ENCODE assay signal across 1 cellular context in the genomic region with DNA sequence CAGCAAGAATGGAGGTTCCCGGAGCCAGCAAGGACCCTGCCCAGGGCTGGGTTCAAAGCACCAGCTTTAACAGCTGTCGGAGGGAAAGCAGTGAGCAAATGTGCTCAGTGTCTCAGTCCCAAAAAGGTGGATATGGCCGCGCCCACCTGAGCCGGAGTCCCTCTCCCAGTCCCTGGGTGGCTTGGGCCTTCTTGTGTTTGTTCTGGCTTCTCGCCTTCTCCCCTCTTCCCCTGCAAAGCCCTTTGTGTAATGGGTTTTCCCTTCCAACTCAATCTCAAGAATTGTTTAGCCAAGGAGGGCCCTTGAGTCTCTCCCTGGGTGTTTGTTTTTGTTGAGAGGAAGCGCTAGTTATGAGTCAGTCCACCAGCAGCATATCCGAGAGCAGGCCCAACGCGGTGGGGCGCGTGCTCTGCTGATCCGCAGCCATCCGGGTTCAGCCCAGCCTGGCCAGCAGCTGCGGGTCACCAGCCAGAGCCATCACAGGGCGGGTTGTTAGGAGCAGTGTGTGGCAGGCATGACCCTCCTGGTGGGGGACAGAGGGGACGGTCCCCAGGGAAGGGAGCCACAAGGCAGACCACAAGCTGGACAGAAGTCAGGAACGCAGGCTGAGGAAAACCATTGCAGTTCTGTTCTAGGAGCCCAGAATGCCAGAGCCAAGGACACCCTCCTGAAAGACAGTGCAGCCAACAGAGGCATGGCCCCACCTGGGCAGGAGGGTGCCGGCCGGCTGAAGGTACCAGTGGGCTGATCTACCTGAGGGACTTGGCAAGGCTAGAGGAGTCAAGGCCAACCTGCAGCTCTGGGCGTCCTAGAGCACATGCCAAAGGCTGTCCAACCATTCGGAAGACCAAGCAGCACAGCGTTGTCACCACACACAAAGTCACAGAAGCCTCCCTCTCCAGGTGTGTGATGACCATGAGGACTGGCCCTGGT.
TF ChIP-seq lines count a peak whose summit lies in the region.

No MANE protein-coding gene starts in this region.

TF ChIP-seq in HepG2, 621 proteins besides CTCF, POLR2A, EP300 and RAD21 (continues in another document):
- no peak for TF ChIP-seq ZBTB21 (CRISPR knock-in tag; IDR thresholded peaks at IDR 0.05)
- TF ChIP-seq, protein P1, sequence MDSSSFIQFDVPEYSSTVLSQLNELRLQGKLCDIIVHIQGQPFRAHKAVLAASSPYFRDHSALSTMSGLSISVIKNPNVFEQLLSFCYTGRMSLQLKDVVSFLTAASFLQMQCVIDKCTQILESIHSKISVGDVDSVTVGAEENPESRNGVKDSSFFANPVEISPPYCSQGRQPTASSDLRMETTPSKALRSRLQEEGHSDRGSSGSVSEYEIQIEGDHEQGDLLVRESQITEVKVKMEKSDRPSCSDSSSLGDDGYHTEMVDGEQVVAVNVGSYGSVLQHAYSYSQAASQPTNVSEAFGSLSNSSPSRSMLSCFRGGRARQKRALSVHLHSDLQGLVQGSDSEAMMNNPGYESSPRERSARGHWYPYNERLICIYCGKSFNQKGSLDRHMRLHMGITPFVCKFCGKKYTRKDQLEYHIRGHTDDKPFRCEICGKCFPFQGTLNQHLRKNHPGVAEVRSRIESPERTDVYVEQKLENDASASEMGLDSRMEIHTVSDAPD (CRISPR knock-in tag; IDR thresholded peaks at IDR 0.05) = no peak
- TF ChIP-seq NFYB (CRISPR knock-in tag; IDR thresholded peaks at IDR 0.05) = no peak
- TF ChIP-seq, protein P2, sequence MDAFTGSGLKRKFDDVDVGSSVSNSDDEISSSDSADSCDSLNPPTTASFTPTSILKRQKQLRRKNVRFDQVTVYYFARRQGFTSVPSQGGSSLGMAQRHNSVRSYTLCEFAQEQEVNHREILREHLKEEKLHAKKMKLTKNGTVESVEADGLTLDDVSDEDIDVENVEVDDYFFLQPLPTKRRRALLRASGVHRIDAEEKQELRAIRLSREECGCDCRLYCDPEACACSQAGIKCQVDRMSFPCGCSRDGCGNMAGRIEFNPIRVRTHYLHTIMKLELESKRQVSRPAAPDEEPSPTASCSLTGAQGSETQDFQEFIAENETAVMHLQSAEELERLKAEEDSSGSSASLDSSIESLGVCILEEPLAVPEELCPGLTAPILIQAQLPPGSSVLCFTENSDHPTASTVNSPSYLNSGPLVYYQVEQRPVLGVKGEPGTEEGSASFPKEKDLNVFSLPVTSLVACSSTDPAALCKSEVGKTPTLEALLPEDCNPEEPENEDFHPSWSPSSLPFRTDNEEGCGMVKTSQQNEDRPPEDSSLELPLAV (CRISPR knock-in tag; conservative IDR thresholded peaks at IDR 0.05; ENCODE audit: low read depth) = no peak
- peak; percentile 99 for TF ChIP-seq ZBTB38 (CRISPR knock-in tag; IDR thresholded peaks at IDR 0.05)
- TF ChIP-seq, protein P3, sequence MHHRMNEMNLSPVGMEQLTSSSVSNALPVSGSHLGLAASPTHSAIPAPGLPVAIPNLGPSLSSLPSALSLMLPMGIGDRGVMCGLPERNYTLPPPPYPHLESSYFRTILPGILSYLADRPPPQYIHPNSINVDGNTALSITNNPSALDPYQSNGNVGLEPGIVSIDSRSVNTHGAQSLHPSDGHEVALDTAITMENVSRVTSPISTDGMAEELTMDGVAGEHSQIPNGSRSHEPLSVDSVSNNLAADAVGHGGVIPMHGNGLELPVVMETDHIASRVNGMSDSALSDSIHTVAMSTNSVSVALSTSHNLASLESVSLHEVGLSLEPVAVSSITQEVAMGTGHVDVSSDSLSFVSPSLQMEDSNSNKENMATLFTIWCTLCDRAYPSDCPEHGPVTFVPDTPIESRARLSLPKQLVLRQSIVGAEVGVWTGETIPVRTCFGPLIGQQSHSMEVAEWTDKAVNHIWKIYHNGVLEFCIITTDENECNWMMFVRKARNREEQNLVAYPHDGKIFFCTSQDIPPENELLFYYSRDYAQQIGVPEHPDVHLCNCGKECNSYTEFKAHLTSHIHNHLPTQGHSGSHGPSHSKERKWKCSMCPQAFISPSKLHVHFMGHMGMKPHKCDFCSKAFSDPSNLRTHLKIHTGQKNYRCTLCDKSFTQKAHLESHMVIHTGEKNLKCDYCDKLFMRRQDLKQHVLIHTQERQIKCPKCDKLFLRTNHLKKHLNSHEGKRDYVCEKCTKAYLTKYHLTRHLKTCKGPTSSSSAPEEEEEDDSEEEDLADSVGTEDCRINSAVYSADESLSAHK (CRISPR knock-in tag; IDR thresholded peaks at IDR 0.05; ENCODE audit: borderline replicate concordance) = no peak
- TF ChIP-seq MEF2D (CRISPR knock-in tag; IDR thresholded peaks at IDR 0.05) = no peak
- no peak for TF ChIP-seq ZNF136 (CRISPR knock-in tag; IDR thresholded peaks at IDR 0.05; ENCODE audit: low read depth)
- TF ChIP-seq, protein P4, sequence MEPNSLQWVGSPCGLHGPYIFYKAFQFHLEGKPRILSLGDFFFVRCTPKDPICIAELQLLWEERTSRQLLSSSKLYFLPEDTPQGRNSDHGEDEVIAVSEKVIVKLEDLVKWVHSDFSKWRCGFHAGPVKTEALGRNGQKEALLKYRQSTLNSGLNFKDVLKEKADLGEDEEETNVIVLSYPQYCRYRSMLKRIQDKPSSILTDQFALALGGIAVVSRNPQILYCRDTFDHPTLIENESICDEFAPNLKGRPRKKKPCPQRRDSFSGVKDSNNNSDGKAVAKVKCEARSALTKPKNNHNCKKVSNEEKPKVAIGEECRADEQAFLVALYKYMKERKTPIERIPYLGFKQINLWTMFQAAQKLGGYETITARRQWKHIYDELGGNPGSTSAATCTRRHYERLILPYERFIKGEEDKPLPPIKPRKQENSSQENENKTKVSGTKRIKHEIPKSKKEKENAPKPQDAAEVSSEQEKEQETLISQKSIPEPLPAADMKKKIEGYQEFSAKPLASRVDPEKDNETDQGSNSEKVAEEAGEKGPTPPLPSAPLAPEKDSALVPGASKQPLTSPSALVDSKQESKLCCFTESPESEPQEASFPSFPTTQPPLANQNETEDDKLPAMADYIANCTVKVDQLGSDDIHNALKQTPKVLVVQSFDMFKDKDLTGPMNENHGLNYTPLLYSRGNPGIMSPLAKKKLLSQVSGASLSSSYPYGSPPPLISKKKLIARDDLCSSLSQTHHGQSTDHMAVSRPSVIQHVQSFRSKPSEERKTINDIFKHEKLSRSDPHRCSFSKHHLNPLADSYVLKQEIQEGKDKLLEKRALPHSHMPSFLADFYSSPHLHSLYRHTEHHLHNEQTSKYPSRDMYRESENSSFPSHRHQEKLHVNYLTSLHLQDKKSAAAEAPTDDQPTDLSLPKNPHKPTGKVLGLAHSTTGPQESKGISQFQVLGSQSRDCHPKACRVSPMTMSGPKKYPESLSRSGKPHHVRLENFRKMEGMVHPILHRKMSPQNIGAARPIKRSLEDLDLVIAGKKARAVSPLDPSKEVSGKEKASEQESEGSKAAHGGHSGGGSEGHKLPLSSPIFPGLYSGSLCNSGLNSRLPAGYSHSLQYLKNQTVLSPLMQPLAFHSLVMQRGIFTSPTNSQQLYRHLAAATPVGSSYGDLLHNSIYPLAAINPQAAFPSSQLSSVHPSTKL (CRISPR knock-in tag; IDR thresholded peaks at IDR 0.05) = no peak
- no peak for TF ChIP-seq FOXK1 (CRISPR knock-in tag; IDR thresholded peaks at IDR 0.05; ENCODE audit: borderline replicate concordance, low read depth)
- TF ChIP-seq HCFC1 (IDR thresholded peaks at IDR 0.05; ENCODE audit: low read depth, low read length) = no peak
- TF ChIP-seq, protein P5, sequence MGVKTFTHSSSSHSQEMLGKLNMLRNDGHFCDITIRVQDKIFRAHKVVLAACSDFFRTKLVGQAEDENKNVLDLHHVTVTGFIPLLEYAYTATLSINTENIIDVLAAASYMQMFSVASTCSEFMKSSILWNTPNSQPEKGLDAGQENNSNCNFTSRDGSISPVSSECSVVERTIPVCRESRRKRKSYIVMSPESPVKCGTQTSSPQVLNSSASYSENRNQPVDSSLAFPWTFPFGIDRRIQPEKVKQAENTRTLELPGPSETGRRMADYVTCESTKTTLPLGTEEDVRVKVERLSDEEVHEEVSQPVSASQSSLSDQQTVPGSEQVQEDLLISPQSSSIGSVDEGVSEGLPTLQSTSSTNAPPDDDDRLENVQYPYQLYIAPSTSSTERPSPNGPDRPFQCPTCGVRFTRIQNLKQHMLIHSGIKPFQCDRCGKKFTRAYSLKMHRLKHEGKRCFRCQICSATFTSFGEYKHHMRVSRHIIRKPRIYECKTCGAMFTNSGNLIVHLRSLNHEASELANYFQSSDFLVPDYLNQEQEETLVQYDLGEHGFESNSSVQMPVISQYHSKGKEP (CRISPR knock-in tag; IDR thresholded peaks at IDR 0.05) = no peak
- peak; percentile 10; the same call in 1 of the 2 replicates for TF ChIP-seq GATAD2A (CRISPR knock-in tag; IDR thresholded peaks at IDR 0.05)
- no peak for TF ChIP-seq ZNF34 (CRISPR knock-in tag; IDR thresholded peaks at IDR 0.05; ENCODE audit: borderline replicate concordance)
- no peak for TF ChIP-seq ZBTB3 (CRISPR knock-in tag; IDR thresholded peaks at IDR 0.05; ENCODE audit: borderline replicate concordance, low read depth)
- TF ChIP-seq PHF5A (CRISPR knock-in tag; IDR thresholded peaks at IDR 0.05; ENCODE audit: low read depth, unreplicated experiment) = no peak
- peak; percentile 81 for TF ChIP-seq PRPF4 (IDR thresholded peaks at IDR 0.05; ENCODE audit: low read depth, low read length, poor library complexity, severe bottlenecking)
- TF ChIP-seq, protein P6, sequence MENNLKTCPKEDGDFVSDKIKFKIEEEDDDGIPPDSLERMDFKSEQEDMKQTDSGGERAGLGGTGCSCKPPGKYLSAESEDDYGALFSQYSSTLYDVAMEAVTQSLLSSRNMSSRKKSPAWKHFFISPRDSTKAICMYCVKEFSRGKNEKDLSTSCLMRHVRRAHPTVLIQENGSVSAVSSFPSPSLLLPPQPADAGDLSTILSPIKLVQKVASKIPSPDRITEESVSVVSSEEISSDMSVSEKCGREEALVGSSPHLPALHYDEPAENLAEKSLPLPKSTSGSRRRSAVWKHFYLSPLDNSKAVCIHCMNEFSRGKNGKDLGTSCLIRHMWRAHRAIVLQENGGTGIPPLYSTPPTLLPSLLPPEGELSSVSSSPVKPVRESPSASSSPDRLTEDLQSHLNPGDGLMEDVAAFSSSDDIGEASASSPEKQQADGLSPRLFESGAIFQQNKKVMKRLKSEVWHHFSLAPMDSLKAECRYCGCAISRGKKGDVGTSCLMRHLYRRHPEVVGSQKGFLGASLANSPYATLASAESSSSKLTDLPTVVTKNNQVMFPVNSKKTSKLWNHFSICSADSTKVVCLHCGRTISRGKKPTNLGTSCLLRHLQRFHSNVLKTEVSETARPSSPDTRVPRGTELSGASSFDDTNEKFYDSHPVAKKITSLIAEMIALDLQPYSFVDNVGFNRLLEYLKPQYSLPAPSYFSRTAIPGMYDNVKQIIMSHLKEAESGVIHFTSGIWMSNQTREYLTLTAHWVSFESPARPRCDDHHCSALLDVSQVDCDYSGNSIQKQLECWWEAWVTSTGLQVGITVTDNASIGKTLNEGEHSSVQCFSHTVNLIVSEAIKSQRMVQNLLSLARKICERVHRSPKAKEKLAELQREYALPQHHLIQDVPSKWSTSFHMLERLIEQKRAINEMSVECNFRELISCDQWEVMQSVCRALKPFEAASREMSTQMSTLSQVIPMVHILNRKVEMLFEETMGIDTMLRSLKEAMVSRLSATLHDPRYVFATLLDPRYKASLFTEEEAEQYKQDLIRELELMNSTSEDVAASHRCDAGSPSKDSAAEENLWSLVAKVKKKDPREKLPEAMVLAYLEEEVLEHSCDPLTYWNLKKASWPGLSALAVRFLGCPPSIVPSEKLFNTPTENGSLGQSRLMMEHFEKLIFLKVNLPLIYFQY (CRISPR knock-in tag; IDR thresholded peaks at IDR 0.05; ENCODE audit: borderline replicate concordance) = no peak
- no peak for TF ChIP-seq ZNF496 (CRISPR knock-in tag; IDR thresholded peaks at IDR 0.05; ENCODE audit: insufficient replicate concordance)
- TF ChIP-seq, protein P7, sequence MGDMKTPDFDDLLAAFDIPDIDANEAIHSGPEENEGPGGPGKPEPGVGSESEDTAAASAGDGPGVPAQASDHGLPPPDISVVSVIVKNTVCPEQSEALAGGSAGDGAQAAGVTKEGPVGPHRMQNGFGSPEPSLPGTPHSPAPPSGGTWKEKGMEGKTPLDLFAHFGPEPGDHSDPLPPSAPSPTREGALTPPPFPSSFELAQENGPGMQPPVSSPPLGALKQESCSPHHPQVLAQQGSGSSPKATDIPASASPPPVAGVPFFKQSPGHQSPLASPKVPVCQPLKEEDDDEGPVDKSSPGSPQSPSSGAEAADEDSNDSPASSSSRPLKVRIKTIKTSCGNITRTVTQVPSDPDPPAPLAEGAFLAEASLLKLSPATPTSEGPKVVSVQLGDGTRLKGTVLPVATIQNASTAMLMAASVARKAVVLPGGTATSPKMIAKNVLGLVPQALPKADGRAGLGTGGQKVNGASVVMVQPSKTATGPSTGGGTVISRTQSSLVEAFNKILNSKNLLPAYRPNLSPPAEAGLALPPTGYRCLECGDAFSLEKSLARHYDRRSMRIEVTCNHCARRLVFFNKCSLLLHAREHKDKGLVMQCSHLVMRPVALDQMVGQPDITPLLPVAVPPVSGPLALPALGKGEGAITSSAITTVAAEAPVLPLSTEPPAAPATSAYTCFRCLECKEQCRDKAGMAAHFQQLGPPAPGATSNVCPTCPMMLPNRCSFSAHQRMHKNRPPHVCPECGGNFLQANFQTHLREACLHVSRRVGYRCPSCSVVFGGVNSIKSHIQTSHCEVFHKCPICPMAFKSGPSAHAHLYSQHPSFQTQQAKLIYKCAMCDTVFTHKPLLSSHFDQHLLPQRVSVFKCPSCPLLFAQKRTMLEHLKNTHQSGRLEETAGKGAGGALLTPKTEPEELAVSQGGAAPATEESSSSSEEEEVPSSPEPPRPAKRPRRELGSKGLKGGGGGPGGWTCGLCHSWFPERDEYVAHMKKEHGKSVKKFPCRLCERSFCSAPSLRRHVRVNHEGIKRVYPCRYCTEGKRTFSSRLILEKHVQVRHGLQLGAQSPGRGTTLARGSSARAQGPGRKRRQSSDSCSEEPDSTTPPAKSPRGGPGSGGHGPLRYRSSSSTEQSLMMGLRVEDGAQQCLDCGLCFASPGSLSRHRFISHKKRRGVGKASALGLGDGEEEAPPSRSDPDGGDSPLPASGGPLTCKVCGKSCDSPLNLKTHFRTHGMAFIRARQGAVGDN (CRISPR knock-in tag; IDR thresholded peaks at IDR 0.05) = peak; percentile 74
- 0 out of 2 replicates have a peak, but pooled peaks have one; percentile 29 for TF ChIP-seq ZNF776 (CRISPR knock-in tag; IDR thresholded peaks at IDR 0.05)
- no peak for TF ChIP-seq GTF3A (CRISPR knock-in tag; conservative IDR thresholded peaks at IDR 0.05)
- no peak for TF ChIP-seq ZNF792 (CRISPR knock-in tag; IDR thresholded peaks at IDR 0.05)
- TF ChIP-seq, protein P8, sequence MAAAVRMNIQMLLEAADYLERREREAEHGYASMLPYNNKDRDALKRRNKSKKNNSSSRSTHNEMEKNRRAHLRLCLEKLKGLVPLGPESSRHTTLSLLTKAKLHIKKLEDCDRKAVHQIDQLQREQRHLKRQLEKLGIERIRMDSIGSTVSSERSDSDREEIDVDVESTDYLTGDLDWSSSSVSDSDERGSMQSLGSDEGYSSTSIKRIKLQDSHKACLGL (CRISPR knock-in tag; IDR thresholded peaks at IDR 0.05) = no peak
- no peak for TF ChIP-seq HNF4A (CRISPR knock-in tag; IDR thresholded peaks at IDR 0.05)
- no peak for TF ChIP-seq NCOA5 (CRISPR knock-in tag; IDR thresholded peaks at IDR 0.05)
- TF ChIP-seq SNAPC2 (CRISPR knock-in tag; IDR thresholded peaks at IDR 0.05) = no peak
- TF ChIP-seq ZNF878 (CRISPR knock-in tag; IDR thresholded peaks at IDR 0.05) = no peak
- TF ChIP-seq SMAD3 (CRISPR knock-in tag; IDR thresholded peaks at IDR 0.05) = no peak
